ENCODE assay signal across 17 cellular contexts in the genomic region with DNA sequence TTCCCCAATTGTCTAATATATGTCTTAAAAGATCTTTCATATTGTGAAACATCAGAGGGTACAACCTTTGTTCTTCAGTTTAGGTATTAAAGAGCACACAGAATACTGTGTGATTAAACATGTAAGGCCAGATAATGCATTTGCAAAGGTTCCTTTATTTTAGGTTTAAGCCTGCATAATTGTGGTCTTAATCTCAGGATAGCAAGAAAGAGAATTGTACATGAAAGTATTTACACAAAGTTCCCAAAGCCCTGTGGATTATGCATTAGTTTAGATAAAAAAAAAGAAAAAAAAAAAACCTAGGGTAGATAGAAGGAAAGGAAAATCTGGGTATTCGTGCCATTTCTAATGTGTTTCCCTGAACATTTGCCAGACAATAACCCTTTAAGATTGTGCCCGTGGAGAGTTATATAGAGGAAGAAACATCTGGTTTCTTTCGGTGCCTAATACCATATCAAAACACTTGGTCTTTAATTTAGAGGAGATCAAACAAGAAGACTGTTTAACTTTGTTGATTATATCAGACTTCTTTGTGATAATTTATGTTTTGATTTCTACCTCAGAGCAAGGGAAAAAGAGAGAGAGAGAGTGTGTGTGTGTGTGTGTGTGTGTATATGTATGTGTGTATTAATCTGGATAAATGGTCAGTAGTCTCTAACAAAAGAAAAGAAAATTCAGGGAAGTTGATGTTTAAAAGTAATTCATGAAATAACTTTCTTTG.
A peak's percentile ranks its signal among the peaks of the same experiment; 100 is the strongest.
DNase-seq lines count a peak whose midpoint lies in the region; ATAC-seq and TF ChIP-seq lines count a peak whose summit lies in the region.
"Had no signal": no experiment of that assay in that cellular context is flagged by ENCODE, and none has a peak within 500 bp of the region (broad histone marks: within the 10 kb centered on the region; RNA-seq: fewer than 3 reads in every experiment).

No MANE protein-coding gene starts in this region.

- peaks cover 37% of the 10 kb centered on the region for H3K36me3 ChIP-seq in HUES48 (ENCODE audit: control insufficient read depth, insufficient read depth, low read length)
- H3K36me3 ChIP-seq in SK-N-MC (ENCODE audit: insufficient read depth, low read length): peaks cover 91% of the 10 kb centered on the region
- peaks cover 11% of the 10 kb centered on the region for H3K36me3 ChIP-seq in smooth muscle cell (ENCODE audit: low read depth)

- H3K4me3 Mint-ChIP-seq in glutamatergic neuron (ENCODE audit: unreplicated experiment): no peak overlapping the region
- H3K4me3 Mint-ChIP-seq: activated CD4-positive, alpha-beta T cell treated with anti-CD3 and anti-CD28 coated beads, Interleukin-2, amount 10 ng/mL, durations not matched to agents 7 days and 5 days; central memory CD8-positive, alpha-beta T cell; natural killer cell; stimulated activated naive CD8-positive, alpha-beta T cell treated with anti-CD3 and anti-CD28 coated beads, Interleukin-15, Interleukin-2, amounts not matched to agents 100 ng/mL and 50 ng/mL, for 24 hours; T-helper 1 cell treated with Interleukin-12 subunit alpha and Interleukin-12 subunit beta and Interleukin-4 antibody, amounts not matched to agents 30 μg/mL and 1 μg/mL, for 36 hours had no signal

- no peak for ATAC-seq in GM18861 (IDR thresholded peaks at IDR 0.05; ENCODE audit: unreplicated experiment)
- ATAC-seq: esophagus mucosa, HCT116, natural killer cell had no signal

- H3K36me3 Mint-ChIP-seq in glutamatergic neuron (ENCODE audit: unreplicated experiment): peaks cover 4% of the 10 kb centered on the region

- peaks cover 7% of the 10 kb centered on the region for H3K9me3 Mint-ChIP-seq in glutamatergic neuron (ENCODE audit: unreplicated experiment)
- H3K9me3 Mint-ChIP-seq: activated CD4-positive, alpha-beta T cell treated with anti-CD3 and anti-CD28 coated beads, Interleukin-2, amount 10 ng/mL, durations not matched to agents 7 days and 5 days; central memory CD8-positive, alpha-beta T cell; natural killer cell; stimulated activated naive CD8-positive, alpha-beta T cell treated with anti-CD3 and anti-CD28 coated beads, Interleukin-15, Interleukin-2, amounts not matched to agents 100 ng/mL and 50 ng/mL, for 24 hours; T-helper 1 cell treated with Interleukin-12 subunit alpha and Interleukin-12 subunit beta and Interleukin-4 antibody, amounts not matched to agents 30 μg/mL and 1 μg/mL, for 36 hours had no signal

- H3K79me2 ChIP-seq in smooth muscle cell (ENCODE audit: low read depth): peaks cover 10% of the 10 kb centered on the region

- H3K27me3 Mint-ChIP-seq in glutamatergic neuron (ENCODE audit: unreplicated experiment): peaks cover 6% of the 10 kb centered on the region
- H3K27me3 Mint-ChIP-seq: activated CD4-positive, alpha-beta T cell treated with anti-CD3 and anti-CD28 coated beads, Interleukin-2, amount 10 ng/mL, durations not matched to agents 7 days and 5 days; central memory CD8-positive, alpha-beta T cell; stimulated activated naive CD8-positive, alpha-beta T cell treated with anti-CD3 and anti-CD28 coated beads, Interleukin-15, Interleukin-2, amounts not matched to agents 100 ng/mL and 50 ng/mL, for 24 hours had no signal

- 33% methylated on average over 3 of the region's 3 CpGs for WGBS in smooth muscle cell (ENCODE audit: low lambda C conversion rate)

- peak overlapping the region; percentile 75 for H3K27ac Mint-ChIP-seq in glutamatergic neuron (ENCODE audit: unreplicated experiment)
- H3K27ac Mint-ChIP-seq: activated CD4-positive, alpha-beta T cell treated with anti-CD3 and anti-CD28 coated beads, Interleukin-2, amount 10 ng/mL, durations not matched to agents 7 days and 5 days; natural killer cell; stimulated activated naive CD8-positive, alpha-beta T cell treated with anti-CD3 and anti-CD28 coated beads, Interleukin-15, Interleukin-2, amounts not matched to agents 100 ng/mL and 50 ng/mL, for 24 hours; T-helper 1 cell treated with Interleukin-12 subunit alpha and Interleukin-12 subunit beta and Interleukin-4 antibody, amounts not matched to agents 30 μg/mL and 1 μg/mL, for 36 hours had no signal

- H3K4me2 ChIP-seq in smooth muscle cell: peak overlapping the region; percentile 45

- H3K27me3 ChIP-seq in HUES48 (ENCODE audit: control insufficient read depth, insufficient read depth, low read length): no peaks in the 10 kb centered on the region
- no peaks in the 10 kb centered on the region for H3K27me3 ChIP-seq in smooth muscle cell (ENCODE audit: low read depth)
- H3K27me3 ChIP-seq: transverse colon had no signal

- no peaks in the 10 kb centered on the region for H4K20me1 ChIP-seq in smooth muscle cell (ENCODE audit: low read depth)

- no peak for TF ChIP-seq POLR2A in erythroblast (IDR thresholded peaks at IDR 0.05; ENCODE audit: low read length)

- H3K9ac ChIP-seq in HUES48 (ENCODE audit: low read depth, low read length) (no peak overlapping the region), SK-N-MC (ENCODE audit: insufficient read length) (no peak overlapping the region), smooth muscle cell (ENCODE audit: low read depth) (no peak overlapping the region)

- peaks cover 30% of the 10 kb centered on the region for H3K4me1 ChIP-seq in HUES48 (ENCODE audit: control insufficient read depth, insufficient read depth, low read length)
- peaks cover 28% of the 10 kb centered on the region for H3K4me1 ChIP-seq in smooth muscle cell (ENCODE audit: low read depth)

- TF ChIP-seq CTCF in glutamatergic neuron (IDR thresholded peaks at IDR 0.05; ENCODE audit: partially characterized antibody, unreplicated experiment): no peak
- no peak for TF ChIP-seq CTCF in smooth muscle cell (IDR thresholded peaks at IDR 0.05; ENCODE audit: borderline replicate concordance, insufficient read depth, poor library complexity, severe bottlenecking)

- H3K27ac ChIP-seq in HUES48 (ENCODE audit: low read depth, low read length) (peak overlapping the region; percentile 13), SK-N-MC (peak overlapping the region; percentile 46; the same call in 1 of the 2 replicates), smooth muscle cell (ENCODE audit: low read depth) (peak overlapping the region; percentile 71)
- H3K27ac ChIP-seq: transverse colon had no signal

- H2AFZ ChIP-seq in smooth muscle cell (ENCODE audit: low read depth): no peak overlapping the region

- no peaks in the 10 kb centered on the region for H3F3A ChIP-seq in smooth muscle cell (ENCODE audit: low read depth)

- DNase-seq in SK-N-MC (ENCODE audit: low read depth, low spot score) (no peak), glutamatergic neuron (no peak), smooth muscle cell (lab: John Stamatoyannopoulos, UW; ENCODE audit: unreplicated experiment) (no peak), NCI-H2196 treated with DMSO at 0.1 percent for 48 hours (lab: John Stamatoyannopoulos, UW; ENCODE audit: unreplicated experiment) (no peak), erythroblast (lab: John Stamatoyannopoulos, UW) (no peak)
- DNase-seq: activated CD4-positive, alpha-beta T cell treated with anti-CD3 and anti-CD28 coated beads, Interleukin-2, amount 10 ng/mL, durations not matched to agents 7 days and 5 days; left colon; natural killer cell; stimulated activated CD4-positive, alpha-beta T cell treated with anti-CD3 and anti-CD28 coated beads, Interleukin-4, amount 100 ng/mL, for 1 hour; transverse colon had no signal

- no peak overlapping the region for H3K4me3 ChIP-seq in HUES48 (ENCODE audit: low read depth, low read length)
- H3K4me3 ChIP-seq in SK-N-MC: peak overlapping the region; percentile 16; the same call in 1 of the 2 replicates
- no peak overlapping the region for H3K4me3 ChIP-seq in smooth muscle cell
- H3K4me3 ChIP-seq: transverse colon had no signal

- peaks cover 41% of the 10 kb centered on the region for H3K4me1 Mint-ChIP-seq in glutamatergic neuron (ENCODE audit: low read depth, unreplicated experiment)
- H3K4me1 Mint-ChIP-seq: activated CD4-positive, alpha-beta T cell treated with anti-CD3 and anti-CD28 coated beads, Interleukin-2, amount 10 ng/mL, durations not matched to agents 7 days and 5 days had no signal

- H3K9me3 ChIP-seq in HUES48 (ENCODE audit: control insufficient read depth, insufficient read depth, low read length) (no peaks in the 10 kb centered on the region), SK-N-MC (ENCODE audit: low read depth, low read length) (no peaks in the 10 kb centered on the region), smooth muscle cell (replicated peaks; ENCODE audit: low read depth) (no peaks in the 10 kb centered on the region)
- H3K9me3 ChIP-seq: transverse colon had no signal

Comparison
In these comparisons a context has a peak if more than half of its experiments do, and no peak if none do; other contexts are left out.
1. H3K27ac ChIP-seq: peak in every context shown above with its lines; median percentile 71 in smooth muscle cell; 46 in SK-N-MC; 13 in HUES48.